ENCODE assay signal across 17 cellular contexts in the genomic region with DNA sequence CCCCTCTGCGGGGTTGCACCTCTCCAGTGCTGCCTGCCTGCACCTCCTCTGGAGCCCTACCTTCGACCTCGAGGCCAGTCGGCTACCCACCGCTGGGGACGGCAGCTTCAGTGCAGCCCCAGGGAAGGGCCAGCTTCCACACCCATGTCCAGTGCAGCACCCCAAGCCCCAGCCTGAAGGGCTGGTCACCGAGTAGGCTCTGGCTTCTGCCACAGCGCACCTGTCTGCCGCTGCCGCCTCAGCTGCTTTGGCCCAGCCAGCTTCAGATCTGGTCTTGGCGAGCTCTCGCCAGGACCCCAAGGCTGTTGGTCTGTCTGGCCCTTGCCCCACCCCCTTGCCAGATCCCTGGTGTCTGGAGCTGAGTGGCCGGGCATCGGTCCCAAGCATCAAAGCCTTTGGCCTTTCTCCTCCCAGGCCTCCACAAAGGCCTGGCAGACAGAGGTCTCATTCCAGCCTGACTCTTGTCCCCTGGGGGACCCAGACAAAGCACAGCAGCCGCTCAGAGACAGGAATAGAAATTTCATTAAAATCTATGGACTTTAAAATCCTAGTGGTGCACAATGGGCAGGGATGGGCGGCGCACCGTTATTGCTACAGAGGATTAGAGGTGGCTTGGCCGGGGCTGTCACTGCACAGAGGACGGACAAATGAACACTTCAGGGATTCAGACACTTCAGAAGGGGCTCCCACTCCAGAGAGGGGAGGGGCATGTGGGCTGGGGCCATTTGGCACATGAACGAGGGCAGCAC.
"Had no signal": no experiment of that assay in that cellular context is flagged by ENCODE, and none has a peak within 500 bp of the region (broad histone marks: within the 10 kb centered on the region; RNA-seq: fewer than 3 reads in every experiment).

No MANE protein-coding gene starts in this region.

- H3K4me1 ChIP-seq: prostate gland had no signal

- H3K27me3 ChIP-seq: brain microvascular endothelial cell, heart right ventricle, left lung, sigmoid colon, testis had no signal

- H3K36me3 ChIP-seq: brain microvascular endothelial cell, heart right ventricle, prostate gland had no signal

- DNase-seq: activated CD4-positive, alpha-beta memory T cell treated with anti-CD3 and anti-CD28 coated beads for 36 hours; activated CD4-positive, alpha-beta T cell treated with anti-CD3 and anti-CD28 coated beads for 1 hour; activated effector memory CD4-positive, alpha-beta T cell treated with anti-CD3 and anti-CD28 coated beads, Interleukin-2, amount 50 U/mL, for 16 hours; activated T-cell treated with anti-CD3 and anti-CD28 coated beads, Interleukin-2, amount 50 U/mL, for 4 hours; amniotic stem cell; brain microvascular endothelial cell; heart right ventricle; islet precursor cell; sigmoid colon; stimulated activated CD4-positive, alpha-beta T cell treated with anti-CD3 and anti-CD28 coated beads, Interleukin-4, amount 100 ng/mL, for 1 hour; stimulated activated CD8-positive, alpha-beta memory T cell treated with anti-CD3 and anti-CD28 coated beads, Interleukin-4, amount 100 ng/mL, for 48 hours; stimulated activated naive CD8-positive, alpha-beta T cell treated with anti-CD3 and anti-CD28 coated beads, Interleukin-15, Interleukin-2, amounts not matched to agents 100 U/mL and 50 U/mL, for 24 hours; T-helper 9 cell; testis had no signal

- H3K9me3 ChIP-seq: heart right ventricle, left lung, prostate gland, sigmoid colon, testis had no signal

- ATAC-seq: activated naive CD4-positive, alpha-beta T cell treated with anti-CD3 and anti-CD28 coated beads, Interleukin-2, amount 50 U/mL, for 72 hours; activated T-cell treated with anti-CD3 and anti-CD28 coated beads, Interleukin-2, amount 50 U/mL, for 4 hours; heart right ventricle; left lung; stimulated activated naive CD8-positive, alpha-beta T cell treated with anti-CD3 and anti-CD28 coated beads, Interleukin-15, Interleukin-2, amounts not matched to agents 100 U/mL and 50 U/mL, for 24 hours had no signal

- H3K27ac ChIP-seq: brain microvascular endothelial cell, heart right ventricle, left lung, prostate gland, sigmoid colon, testis had no signal

- H3K4me3 ChIP-seq: heart right ventricle, left lung, prostate gland, sigmoid colon, testis had no signal
